ENCODE assay signal across 8 cellular contexts in the genomic region with DNA sequence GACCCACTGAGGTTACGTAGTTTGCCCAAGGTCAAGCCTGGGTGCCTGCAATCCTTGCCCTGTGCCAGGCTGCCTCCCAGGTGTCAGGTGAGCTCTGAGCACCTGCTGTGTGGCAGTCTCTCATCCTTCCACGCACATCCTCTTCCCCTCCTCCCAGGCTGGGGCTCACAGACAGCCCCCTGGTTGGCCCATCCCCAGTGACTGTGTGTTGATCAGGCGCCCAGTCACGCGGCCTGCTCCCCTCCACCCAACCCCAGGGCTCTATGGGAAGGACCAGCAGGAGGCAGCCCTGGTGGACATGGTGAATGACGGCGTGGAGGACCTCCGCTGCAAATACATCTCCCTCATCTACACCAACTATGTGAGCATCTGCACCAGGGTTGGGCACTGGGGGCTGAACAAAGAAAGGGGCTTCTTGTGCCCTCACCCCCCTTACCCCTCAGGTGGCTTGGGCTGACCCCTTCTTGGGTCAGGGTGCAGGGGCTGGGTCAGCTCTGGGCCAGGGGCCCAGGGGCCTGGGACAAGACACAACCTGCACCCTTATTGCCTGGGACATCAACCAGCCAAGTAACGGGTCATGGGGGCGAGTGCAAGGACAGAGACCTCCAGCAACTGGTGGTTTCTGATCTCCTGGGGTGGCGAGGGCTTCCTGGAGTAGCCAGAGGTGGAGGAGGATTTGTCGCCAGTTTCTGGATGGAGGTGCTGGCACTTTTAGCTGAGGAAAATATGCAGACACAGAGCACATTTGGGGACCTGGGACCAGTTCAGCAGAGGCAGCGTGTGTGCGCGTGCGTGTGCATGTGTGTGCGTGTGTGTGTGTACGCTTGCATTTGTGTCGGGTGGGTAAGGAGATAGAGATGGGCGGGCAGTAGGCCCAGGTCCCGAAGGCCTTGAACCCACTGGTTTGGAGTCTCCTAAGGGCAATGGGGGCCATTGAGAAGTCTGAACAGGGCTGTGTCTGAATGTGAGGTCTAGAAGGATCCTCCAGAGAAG. TPM values are rescaled to one million over a fixed set of nuclear protein-coding genes. Genes with fewer than 3 reads are reported as not detected.
DNase-seq lines count a peak whose midpoint lies in the region; ATAC-seq and TF ChIP-seq lines count a peak whose summit lies in the region.
"Had no signal": no experiment of that assay in that cellular context is flagged by ENCODE, and none has a peak within 500 bp of the region (broad histone marks: within the 10 kb centered on the region; RNA-seq: fewer than 3 reads in every experiment).

No MANE protein-coding gene starts in this region.

- no peak overlapping the region for H2AFZ ChIP-seq in smooth muscle cell (ENCODE audit: low read depth)

- peak overlapping the region; percentile 95 for H3K9ac ChIP-seq in smooth muscle cell (ENCODE audit: low read depth)

- H3K79me2 ChIP-seq in smooth muscle cell (ENCODE audit: low read depth), result peaks cover 20% of the 10 kb centered on the region

- H3K36me3 ChIP-seq in HAP-1 (replicated peaks), result peaks cover 56% of the 10 kb centered on the region
- peaks cover 33% of the 10 kb centered on the region for H3K36me3 ChIP-seq in right atrium auricular region
- no peaks in the 10 kb centered on the region for H3K36me3 ChIP-seq in smooth muscle cell (ENCODE audit: low read depth)

- DNase-seq in HAP-1 (ENCODE audit: low spot score in 2 of 2) (peak in 1 of 2 experiments; percentile 62), right atrium auricular region (ENCODE audit: low spot score) (no peak), smooth muscle cell (lab: John Stamatoyannopoulos, UW; ENCODE audit: unreplicated experiment) (no peak), anterior cingulate cortex (lab: John Stamatoyannopoulos, UW) (no peak)
- DNase-seq: activated gamma-delta T cell treated with Interleukin-2 at 50 U/mL for 16 hours had no signal

- in situ Hi-C loops in HAP-1 (cut with MboI; ENCODE audit: low sequenced_read_pairs), result no loop called here

- no peak for ATAC-seq in GM18517 (IDR thresholded peaks at IDR 0.05; ENCODE audit: unreplicated experiment)
- ATAC-seq in GM18909 (IDR thresholded peaks at IDR 0.05; ENCODE audit: poor library complexity, unreplicated experiment), result no peak

- no peaks in the 10 kb centered on the region for H3K9me3 ChIP-seq in HAP-1
- H3K9me3 ChIP-seq in right atrium auricular region, result no peaks in the 10 kb centered on the region
- H3K9me3 ChIP-seq in smooth muscle cell (replicated peaks; ENCODE audit: low read depth), result no peaks in the 10 kb centered on the region

- H3K27ac ChIP-seq in right atrium auricular region (peak overlapping the region; percentile 98 to 99), smooth muscle cell (ENCODE audit: low read depth) (peak overlapping the region; percentile 87)

- H3K4me1 ChIP-seq in HAP-1, result peaks cover 23% of the 10 kb centered on the region
- H3K4me1 ChIP-seq in right atrium auricular region, result peaks cover 0 to 20% of the 10 kb centered on the region in 2 donors
- H3K4me1 ChIP-seq in smooth muscle cell (ENCODE audit: low read depth), result peaks cover 17% of the 10 kb centered on the region

- peak overlapping the region; percentile 95 for H3K4me2 ChIP-seq in smooth muscle cell

- peaks cover 18% of the 10 kb centered on the region for H3F3A ChIP-seq in smooth muscle cell (ENCODE audit: low read depth)

- no peaks in the 10 kb centered on the region for H3K27me3 ChIP-seq in HAP-1 (ENCODE audit: low read depth)
- no peaks in the 10 kb centered on the region for H3K27me3 ChIP-seq in right atrium auricular region
- no peaks in the 10 kb centered on the region for H3K27me3 ChIP-seq in smooth muscle cell (ENCODE audit: low read depth)

- peaks cover 29% of the 10 kb centered on the region for H4K20me1 ChIP-seq in smooth muscle cell (ENCODE audit: low read depth)

- 87% methylated on average over 21 of the region's 21 CpGs for WGBS in smooth muscle cell (ENCODE audit: low lambda C conversion rate)

- TF ChIP-seq CTCF in WI38 (IDR thresholded peaks at IDR 0.05; ENCODE audit: low read depth, low read length) (no peak), right atrium auricular region (IDR thresholded peaks at IDR 0.05) (no peak), smooth muscle cell (IDR thresholded peaks at IDR 0.05; ENCODE audit: borderline replicate concordance, insufficient read depth, poor library complexity, severe bottlenecking) (no peak)

- H3K4me3 ChIP-seq in HAP-1, result peak overlapping the region; percentile 98
- H3K4me3 ChIP-seq in WI38 (ENCODE audit: low read depth, low read length), result peak overlapping the region; percentile 70
- H3K4me3 ChIP-seq in right atrium auricular region, result peak overlapping the region; percentile 86 to 89
- peak overlapping the region; percentile 89 for H3K4me3 ChIP-seq in smooth muscle cell

RNA-seq across cellular contexts. Expression of a gene that starts 1.6 kb away (rescaled TPM):
- total RNA-seq in right atrium auricular region (100 to 1,000 TPM; 249 to 944 TPM), smooth muscle cell (739 and 874 TPM in 2 replicates)
- polyA plus RNA-seq in smooth muscle cell, result 1,489 and 1,525 TPM in 2 replicates

RNA-seq across cellular contexts. Expression of a gene that starts 21.6 kb away (rescaled TPM):
- total RNA-seq in right atrium auricular region, result 100 to 1,000 TPM; 424 to 522 TPM
- total RNA-seq in smooth muscle cell, result 110 and 111 TPM in 2 replicates
- 201 and 207 TPM in 2 replicates for polyA plus RNA-seq in smooth muscle cell

RNA-seq across cellular contexts. Expression of a gene that starts 44.6 kb away (rescaled TPM):
- 10 to 100 TPM; 29.8 to 78.6 TPM for total RNA-seq in right atrium auricular region
- 0.67 and 9.2 TPM in 2 replicates for total RNA-seq in smooth muscle cell
- polyA plus RNA-seq in smooth muscle cell, result 15.6 and 17.6 TPM in 2 replicates

RNA-seq across cellular contexts. Expression of a gene that starts 54.4 kb away (rescaled TPM):
- not detected for total RNA-seq in right atrium auricular region
- total RNA-seq in smooth muscle cell, result not detected in 2 replicates
- polyA plus RNA-seq in smooth muscle cell, result not detected in 2 replicates
